ENCODE assay signal across 8 cellular contexts in genomic region chr4:145177906-145178538, GRCh38. TPM values are rescaled to one million over a fixed set of nuclear protein-coding genes. Genes with fewer than 3 reads are reported as not detected.
DNase-seq lines count a peak whose midpoint lies in the region; TF ChIP-seq lines count a peak whose summit lies in the region.

No MANE protein-coding gene starts in this region.

- H3K27me3 Mint-ChIP-seq in activated naive CD4-positive, alpha-beta T cell treated with anti-CD3 and anti-CD28 coated beads, Interleukin-2, amount 50 U/mL, for 24 hours, result no peaks in the 10 kb centered on the region
- no peaks in the 10 kb centered on the region for H3K27me3 Mint-ChIP-seq in endodermal cell (ENCODE audit: insufficient read depth)
- no peaks in the 10 kb centered on the region for H3K27me3 Mint-ChIP-seq in nephron progenitor cell (ENCODE audit: low read depth, poor library complexity)

- H3K27me3 ChIP-seq in endodermal cell (ENCODE audit: control insufficient read depth, insufficient read depth, low read length, poor library complexity, severe bottlenecking), result no peaks in the 10 kb centered on the region

- in situ Hi-C loops in SK-MEL-5 (cut with HindIII; ENCODE audit: low pct_unique_long_range_greater_than_20kb, low sequenced_read_pairs), result no loop called here

- H3K27ac ChIP-seq in endodermal cell (ENCODE audit: low read depth, low read length), result no peak overlapping the region

- H3K36me3 ChIP-seq in endodermal cell (ENCODE audit: control insufficient read depth, insufficient read depth, low read length), result peaks cover 16% of the 10 kb centered on the region

- H3K36me3 Mint-ChIP-seq in activated naive CD4-positive, alpha-beta T cell treated with anti-CD3 and anti-CD28 coated beads, Interleukin-2, amount 50 U/mL, for 24 hours, result peaks cover 18% of the 10 kb centered on the region
- H3K36me3 Mint-ChIP-seq in endodermal cell (ENCODE audit: low read depth) (peaks cover 15% of the 10 kb centered on the region), nephron progenitor cell (ENCODE audit: low read depth) (peaks cover 23% of the 10 kb centered on the region)

- peak overlapping the region; percentile 56 for H3K9ac ChIP-seq in endodermal cell (ENCODE audit: extremely low read depth, low read length, poor library complexity, severe bottlenecking)

- peak overlapping the region; percentile 81 for H3K27ac Mint-ChIP-seq in activated naive CD4-positive, alpha-beta T cell treated with anti-CD3 and anti-CD28 coated beads, Interleukin-2, amount 50 U/mL, for 24 hours
- H3K27ac Mint-ChIP-seq in endodermal cell (peak overlapping the region; percentile 85), nephron progenitor cell (peak overlapping the region; percentile 58)

- H3K4me3 ChIP-seq in endodermal cell (ENCODE audit: low read length), result peak overlapping the region; percentile 91

- no peaks in the 10 kb centered on the region for H3K9me3 ChIP-seq in endodermal cell (ENCODE audit: control insufficient read depth, low read length)

- peaks cover 46% of the 10 kb centered on the region for H3K4me1 Mint-ChIP-seq in activated naive CD4-positive, alpha-beta T cell treated with anti-CD3 and anti-CD28 coated beads, Interleukin-2, amount 50 U/mL, for 24 hours
- H3K4me1 Mint-ChIP-seq in endodermal cell, result peaks cover 34% of the 10 kb centered on the region
- H3K4me1 Mint-ChIP-seq in nephron progenitor cell, result peaks cover 44% of the 10 kb centered on the region

- 11 to 22% methylated on average over 8 to 9 of the region's 9 CpGs for WGBS in endodermal cell (ENCODE audit: insufficient coverage in 1 of 2, insufficient read length in 1 of 2), 2 experiments

- TF ChIP-seq CTCF in endodermal cell (conservative IDR thresholded peaks at IDR 0.05) (no peak), nephron progenitor cell (IDR thresholded peaks at IDR 0.05) (no peak)

- peak overlapping the region; percentile 91 for H3K4me3 Mint-ChIP-seq in activated naive CD4-positive, alpha-beta T cell treated with anti-CD3 and anti-CD28 coated beads, Interleukin-2, amount 50 U/mL, for 24 hours
- H3K4me3 Mint-ChIP-seq in endodermal cell (peak overlapping the region; percentile 91), nephron progenitor cell (peak overlapping the region; percentile 88)

- no peak for DNase-seq in activated naive CD4-positive, alpha-beta T cell treated with Interleukin-2 at 50 U/mL for 16 hours
- DNase-seq in SK-MEL-5 (ENCODE audit: low read depth, low spot score) (peak; percentile 16), endodermal cell (no peak), nephron progenitor cell (no peak), NCI-H2081 treated with DMSO at 0.1 percent for 48 hours (lab: John Stamatoyannopoulos, UW) (no peak), NCI-H146 treated with DMSO at 0.1 percent for 48 hours (lab: John Stamatoyannopoulos, UW; ENCODE audit: unreplicated experiment) (no peak)
- DNase-seq in activated CD8-positive, alpha-beta memory T cell treated with anti-CD3 and anti-CD28 coated beads, Interleukin-2, amount 50 U/mL, for 4 hours, result no peak

- H3K4me1 ChIP-seq in endodermal cell (ENCODE audit: control insufficient read depth, insufficient read depth, low read length), result no peaks in the 10 kb centered on the region

- peaks cover 6% of the 10 kb centered on the region for H3K9me3 Mint-ChIP-seq in activated naive CD4-positive, alpha-beta T cell treated with anti-CD3 and anti-CD28 coated beads, Interleukin-2, amount 50 U/mL, for 24 hours
- H3K9me3 Mint-ChIP-seq in endodermal cell (no peaks in the 10 kb centered on the region), nephron progenitor cell (no peaks in the 10 kb centered on the region)

RNA-seq across cellular contexts. Expression of gene OTUD4, which starts 2.4 kb away (rescaled TPM):
- 10.6 and 11.5 TPM in 2 replicates for total RNA-seq in SK-MEL-5 (2014; rRNA removed; shearing (Covaris generic))
- polyA plus RNA-seq in SK-MEL-5 (2015; cell fraction: cytosol; rRNA removed), result 16.3 and 25.9 TPM in 2 replicates
- polyA plus RNA-seq in SK-MEL-5 (2015; cell fraction: nucleus; rRNA removed), result 46.9 and 51.9 TPM in 2 replicates
- 10 to 100 TPM; 49.6 to 55.5 TPM for total RNA-seq in endodermal cell
- polyA plus RNA-seq in endodermal cell (2013, experiment 1 of 2), result 28.3 TPM
- polyA plus RNA-seq in endodermal cell (2013, experiment 2 of 2), result 26.1 TPM
